In genomic region chr17:47684535-47685193, GRCh38 we compare ENCODE assay signal across 22 cellular contexts. TPM values are rescaled to one million over a fixed set of nuclear protein-coding genes. Genes with fewer than 3 reads are reported as not detected.
A peak's percentile ranks its signal among the peaks of the same experiment; 100 is the strongest.
DNase-seq lines count a peak whose midpoint lies in the region; ATAC-seq, FAIRE-seq and TF ChIP-seq lines count a peak whose summit lies in the region.
"Had no signal": no experiment of that assay in that cellular context is flagged by ENCODE, and none has a peak within 500 bp of the region (broad histone marks: within the 10 kb centered on the region; RNA-seq: fewer than 3 reads in every experiment).

No MANE protein-coding gene starts in this region.

- intact Hi-C loops in spleen (cut with DNase I; ENCODE audit: low total_unique reads): no loop called here

- TF ChIP-seq CTCF in GM23338 (conservative IDR thresholded peaks at IDR 0.05; ENCODE audit: low read depth in 2 of 2): no peak
- no peak for TF ChIP-seq CTCF in astrocyte (IDR thresholded peaks at IDR 0.05; ENCODE audit: insufficient read depth, low read depth, low read length)
- no peak for TF ChIP-seq CTCF in nephron progenitor cell (IDR thresholded peaks at IDR 0.05)
- TF ChIP-seq CTCF in spleen (IDR thresholded peaks at IDR 0.05 in 8 of 11, conservative IDR thresholded peaks at IDR 0.05 in 3 of 11): no peak

- H3K27ac Mint-ChIP-seq in CD8-positive, alpha-beta memory T cell: peak overlapping the region in 5 of 8 donors; percentile 14 to 56 (median 30)
- peak overlapping the region; percentile 16; the same call in 1 of the 2 replicates for H3K27ac Mint-ChIP-seq in GM23338
- H3K27ac Mint-ChIP-seq in astrocyte (ENCODE audit: unreplicated experiment): peak overlapping the region; percentile 51
- peak overlapping the region; percentile 89 for H3K27ac Mint-ChIP-seq in nephron progenitor cell

- no peaks in the 10 kb centered on the region for H3K9me2 ChIP-seq in GM23338 (ENCODE audit: insufficient read depth)

- peaks cover 15 to 63% (median 26%) of the 10 kb centered on the region in 3 donors for H3K36me3 Mint-ChIP-seq in CD8-positive, alpha-beta memory T cell
- peaks cover 56% of the 10 kb centered on the region for H3K36me3 Mint-ChIP-seq in GM23338 (ENCODE audit: low read depth)
- H3K36me3 Mint-ChIP-seq in astrocyte (ENCODE audit: low read depth, unreplicated experiment): peaks cover 22% of the 10 kb centered on the region
- H3K36me3 Mint-ChIP-seq in nephron progenitor cell (ENCODE audit: low read depth): peaks cover 60% of the 10 kb centered on the region

- H3K9me3 Mint-ChIP-seq in CD8-positive, alpha-beta memory T cell: no peaks in the 10 kb centered on the region
- no peaks in the 10 kb centered on the region for H3K9me3 Mint-ChIP-seq in GM23338
- no peaks in the 10 kb centered on the region for H3K9me3 Mint-ChIP-seq in astrocyte (ENCODE audit: unreplicated experiment)
- H3K9me3 Mint-ChIP-seq in nephron progenitor cell: no peaks in the 10 kb centered on the region
- H3K9me3 Mint-ChIP-seq: activated T-helper 17 cell treated with anti-CD3 and anti-CD28 coated beads, Interleukin-2, amount 50 U/mL, for 72 hours had no signal

- no peaks in the 10 kb centered on the region for H3K27me3 ChIP-seq in CD8-positive, alpha-beta memory T cell (ENCODE audit: insufficient read depth, low read length, poor library complexity, severe bottlenecking)
- H3K27me3 ChIP-seq in GM23338 (ENCODE audit: insufficient read depth) (no peaks in the 10 kb centered on the region), astrocyte (ENCODE audit: insufficient read depth, low read length) (no peaks in the 10 kb centered on the region), spleen (replicated peaks in 1 of 7) (no peaks in the 10 kb centered on the region)
- H3K27me3 ChIP-seq: BLaER1, thyroid gland had no signal

- POLR2A ChIA-PET in CD8-positive, alpha-beta memory T cell (lab: Charles Lee): no interaction called here

- no peak overlapping the region for H3K27ac ChIP-seq in CD8-positive, alpha-beta memory T cell (ENCODE audit: low read depth, low read length)
- H3K27ac ChIP-seq in GM23338 (ENCODE audit: low read depth): peak overlapping the region; percentile 65; the same call in 1 of the 2 replicates
- H3K27ac ChIP-seq in astrocyte (ENCODE audit: low read depth, low read length): no peak overlapping the region
- peak overlapping the region in 1 of 8 donors; percentile 29 for H3K27ac ChIP-seq in spleen
- H3K27ac ChIP-seq: BLaER1, left ventricle myocardium inferior, thyroid gland had no signal

- TF ChIP-seq POLR2A in spleen (IDR thresholded peaks at IDR 0.05): no peak

- ATAC-seq in GM23338: no peak
- ATAC-seq: activated T-helper 17 cell treated with anti-CD3 and anti-CD28 coated beads, Interleukin-2, amount 50 U/mL, for 72 hours had no signal

- H3K4me2 ChIP-seq in GM23338 (no peak overlapping the region), astrocyte (ENCODE audit: low read length) (no peak overlapping the region)
- H3K4me2 ChIP-seq: BLaER1 had no signal

- WGBS in spleen, 5 donors: 93 to 97% (median 95%) methylated on average over 4 of the region's 4 CpGs

- H3K4me1 Mint-ChIP-seq in CD8-positive, alpha-beta memory T cell: peaks cover 0 to 3% (median 0%) of the 10 kb centered on the region in 3 donors
- peaks cover 27% of the 10 kb centered on the region for H3K4me1 Mint-ChIP-seq in GM23338
- H3K4me1 Mint-ChIP-seq in astrocyte (ENCODE audit: low read depth, unreplicated experiment): peaks cover 44% of the 10 kb centered on the region
- peaks cover 40% of the 10 kb centered on the region for H3K4me1 Mint-ChIP-seq in nephron progenitor cell

- H4K20me1 ChIP-seq in GM23338 (replicated peaks; ENCODE audit: insufficient read depth): peaks cover 28% of the 10 kb centered on the region; the same call in 1 of the 2 replicates
- H4K20me1 ChIP-seq in astrocyte (ENCODE audit: insufficient read depth, low read length): peaks cover 67% of the 10 kb centered on the region

- no peak for DNase-seq in CD8-positive, alpha-beta memory T cell
- DNase-seq in GM23338 (ENCODE audit: low spot score) (no peak), astrocyte (ENCODE audit: low read depth) (no peak), nephron progenitor cell (no peak), DMS79 treated with DMSO at 0.1 percent for 48 hours (lab: John Stamatoyannopoulos, UW) (no peak), spleen (no peak), occipital lobe (lab: John Stamatoyannopoulos, UW) (no peak)
- DNase-seq: activated CD4-positive, alpha-beta T cell treated with anti-CD3 and anti-CD28 coated beads, Interleukin-2, amount 50 U/mL, for 1 hour; aorta; DMS53; left ventricle myocardium inferior; NCI-H1048; NCI-H2107; NCI-H526 treated with DMSO at 0.1 percent for 48 hours; stimulated activated CD4-positive, alpha-beta T cell treated with anti-CD3 and anti-CD28 coated beads, Interleukin-4, amount 100 ng/mL, for 1 hour; thyroid gland had no signal

- peaks cover 41% of the 10 kb centered on the region for H3F3A ChIP-seq in GM23338 (replicated peaks; ENCODE audit: low read depth)

- FAIRE-seq in astrocyte (lab: Jason Lieb, UNC): no peak
- FAIRE-seq: colon, frontal cortex had no signal

- CTCF ChIA-PET in CD8-positive, alpha-beta memory T cell (lab: Charles Lee): interaction anchor here (1.0 kb wide), 1 partner anchor 48 kb away, joined by 4 read pairs; no protein-coding TSS in a partner anchor

- H3K4me3 Mint-ChIP-seq in CD8-positive, alpha-beta memory T cell: no peak overlapping the region
- H3K4me3 Mint-ChIP-seq in GM23338: no peak overlapping the region
- H3K4me3 Mint-ChIP-seq in astrocyte (ENCODE audit: unreplicated experiment): no peak overlapping the region
- H3K4me3 Mint-ChIP-seq in nephron progenitor cell: no peak overlapping the region
- H3K4me3 Mint-ChIP-seq: activated T-helper 17 cell treated with anti-CD3 and anti-CD28 coated beads, Interleukin-2, amount 50 U/mL, for 72 hours had no signal

- no peak overlapping the region for H2AFZ ChIP-seq in GM23338
- H2AFZ ChIP-seq in astrocyte (ENCODE audit: low read depth, low read length): no peak overlapping the region

- H3K9ac ChIP-seq in astrocyte (ENCODE audit: low read length): no peak overlapping the region
- H3K9ac ChIP-seq: BLaER1 had no signal

- H3K9me3 ChIP-seq in CD8-positive, alpha-beta memory T cell (ENCODE audit: low read length): no peaks in the 10 kb centered on the region
- no peaks in the 10 kb centered on the region for H3K9me3 ChIP-seq in astrocyte (ENCODE audit: insufficient read depth, low read depth, low read length)
- no peaks in the 10 kb centered on the region for H3K9me3 ChIP-seq in spleen
- H3K9me3 ChIP-seq: BLaER1, left ventricle myocardium inferior, thyroid gland had no signal

- peaks cover 23% of the 10 kb centered on the region for H3K36me3 ChIP-seq in CD8-positive, alpha-beta memory T cell (ENCODE audit: insufficient read depth, low read length)
- peaks cover 42% of the 10 kb centered on the region for H3K36me3 ChIP-seq in GM23338 (ENCODE audit: insufficient read depth)
- peaks cover 54% of the 10 kb centered on the region for H3K36me3 ChIP-seq in astrocyte (ENCODE audit: insufficient read depth, low read length)
- H3K36me3 ChIP-seq in spleen: peaks cover 7 to 87% (median 55%) of the 10 kb centered on the region in 6 donors

- H3K79me2 ChIP-seq in GM23338 (replicated peaks; ENCODE audit: insufficient read depth) (no peaks in the 10 kb centered on the region), astrocyte (ENCODE audit: insufficient read depth, low read length) (no peaks in the 10 kb centered on the region)

- no peak overlapping the region for H3K4me3 ChIP-seq in CD8-positive, alpha-beta memory T cell (ENCODE audit: low read length)
- H3K4me3 ChIP-seq in GM23338: no peak overlapping the region
- no peak overlapping the region for H3K4me3 ChIP-seq in astrocyte (ENCODE audit: insufficient read depth, low read depth, low read length)
- no peak overlapping the region for H3K4me3 ChIP-seq in spleen
- H3K4me3 ChIP-seq: BLaER1, left ventricle myocardium inferior, thyroid gland had no signal

- H3K27me3 Mint-ChIP-seq in CD8-positive, alpha-beta memory T cell: no peaks in the 10 kb centered on the region
- H3K27me3 Mint-ChIP-seq in GM23338 (ENCODE audit: insufficient read depth, low read depth, poor library complexity) (peaks cover 15% of the 10 kb centered on the region), astrocyte (ENCODE audit: low read depth, unreplicated experiment) (no peaks in the 10 kb centered on the region), nephron progenitor cell (ENCODE audit: low read depth, poor library complexity) (no peaks in the 10 kb centered on the region)
- H3K27me3 Mint-ChIP-seq: activated T-helper 17 cell treated with anti-CD3 and anti-CD28 coated beads, Interleukin-2, amount 50 U/mL, for 72 hours had no signal

- no peaks in the 10 kb centered on the region for H3K4me1 ChIP-seq in CD8-positive, alpha-beta memory T cell (ENCODE audit: insufficient read depth, low read length)
- H3K4me1 ChIP-seq in GM23338 (ENCODE audit: insufficient read depth) (peaks cover 9% of the 10 kb centered on the region), astrocyte (ENCODE audit: insufficient read depth, low read length) (peaks cover 21% of the 10 kb centered on the region), spleen (peaks cover 0 to 30% (median 20%) of the 10 kb centered on the region in 6 donors)

TF ChIP-seq in GM23338, 12 proteins besides CTCF, POLR2A, EP300 and RAD21 (continues in another document):
- no peak for TF ChIP-seq ZNF331 (CRISPR knock-in tag; IDR thresholded peaks at IDR 0.05; ENCODE audit: low read depth)

RNA-seq across cellular contexts. Expression of gene TBKBP1, which starts 9.3 kb away (rescaled TPM):
- 1 to 10 TPM; 6.6 to 6.7 TPM for total RNA-seq in CD8-positive, alpha-beta memory T cell
- 1.8 TPM for polyA plus RNA-seq in CD8-positive, alpha-beta memory T cell
- total RNA-seq in GM23338 (2014; rRNA removed; shearing (Covaris generic)): 10.6 and 12.1 TPM in 2 replicates
- polyA plus RNA-seq in GM23338 (2016; fragmentation: Nextera tagmentation; extraction: Ambion mirVana) (2.2 and 2.5 TPM in 2 replicates), spleen (10 to 100 TPM in 2 of 3 donors, 1 to 10 TPM in 1; 3.8 to 25.7 (median 10.2) TPM)
- total RNA-seq in astrocyte (26.7 and 28.2 TPM in 2 replicates), spleen (10 to 100 TPM; 11.6 to 28.0 (median 19.6) TPM), occipital lobe (11.5 TPM)

RNA-seq across cellular contexts. Expression of gene KPNB1, which starts 34.9 kb away (rescaled TPM):
- 100 to 1,000 TPM; 907 to 915 TPM for total RNA-seq in CD8-positive, alpha-beta memory T cell
- 35.9 TPM for polyA plus RNA-seq in CD8-positive, alpha-beta memory T cell
- 526 and 599 TPM in 2 replicates for total RNA-seq in GM23338 (2014; rRNA removed; shearing (Covaris generic))
- 219 and 274 TPM in 2 replicates for polyA plus RNA-seq in GM23338 (2016; fragmentation: Nextera tagmentation; extraction: Ambion mirVana)
- 467 and 491 TPM in 2 replicates for total RNA-seq in astrocyte
- 100 to 1,000 TPM; 232 to 331 (median 259) TPM for total RNA-seq in spleen
- polyA plus RNA-seq in spleen: 10 to 100 TPM; 37.0 to 56.7 (median 49.0) TPM
- 163 TPM for total RNA-seq in occipital lobe

RNA-seq across cellular contexts. Expression of gene TBX21, which starts 48.4 kb away (rescaled TPM):
- 10 to 100 TPM; 37.8 to 39.8 TPM for total RNA-seq in CD8-positive, alpha-beta memory T cell
- 59.6 TPM for polyA plus RNA-seq in CD8-positive, alpha-beta memory T cell
- total RNA-seq in GM23338 (2014; rRNA removed; shearing (Covaris generic)): not detected in 2 replicates
- polyA plus RNA-seq in GM23338 (2016; fragmentation: Nextera tagmentation; extraction: Ambion mirVana) (not detected in 2 replicates), spleen (1 to 10 TPM; 2.6 to 8.3 (median 3.8) TPM)
- total RNA-seq in astrocyte (not detected in 2 replicates), spleen (10 to 100 TPM; 10.4 to 21.7 (median 12.2) TPM), occipital lobe (not detected)
- total RNA-seq: SK-MEL-5 had no signal
- polyA plus RNA-seq: aorta, neural cell had no signal

Comparison
In these comparisons a context has a peak if more than half of its experiments do, and no peak if none do; other contexts are left out.
1. H3K27ac Mint-ChIP-seq: peak in every context shown above with its lines; median percentile 89 in nephron progenitor cell; 51 in astrocyte; 30 in CD8-positive, alpha-beta memory T cell; 16 in GM23338.
2. RNA of gene TBX21, which starts 48.4 kb away (total RNA-seq): 37.8 to 39.8 TPM in CD8-positive, alpha-beta memory T cell and 10.4 to 21.7 TPM in spleen; not detected in GM23338, not detected in astrocyte and not detected in occipital lobe (single experiment); every median in the first group is over 10 times any median in the second.